In the genomic region with DNA sequence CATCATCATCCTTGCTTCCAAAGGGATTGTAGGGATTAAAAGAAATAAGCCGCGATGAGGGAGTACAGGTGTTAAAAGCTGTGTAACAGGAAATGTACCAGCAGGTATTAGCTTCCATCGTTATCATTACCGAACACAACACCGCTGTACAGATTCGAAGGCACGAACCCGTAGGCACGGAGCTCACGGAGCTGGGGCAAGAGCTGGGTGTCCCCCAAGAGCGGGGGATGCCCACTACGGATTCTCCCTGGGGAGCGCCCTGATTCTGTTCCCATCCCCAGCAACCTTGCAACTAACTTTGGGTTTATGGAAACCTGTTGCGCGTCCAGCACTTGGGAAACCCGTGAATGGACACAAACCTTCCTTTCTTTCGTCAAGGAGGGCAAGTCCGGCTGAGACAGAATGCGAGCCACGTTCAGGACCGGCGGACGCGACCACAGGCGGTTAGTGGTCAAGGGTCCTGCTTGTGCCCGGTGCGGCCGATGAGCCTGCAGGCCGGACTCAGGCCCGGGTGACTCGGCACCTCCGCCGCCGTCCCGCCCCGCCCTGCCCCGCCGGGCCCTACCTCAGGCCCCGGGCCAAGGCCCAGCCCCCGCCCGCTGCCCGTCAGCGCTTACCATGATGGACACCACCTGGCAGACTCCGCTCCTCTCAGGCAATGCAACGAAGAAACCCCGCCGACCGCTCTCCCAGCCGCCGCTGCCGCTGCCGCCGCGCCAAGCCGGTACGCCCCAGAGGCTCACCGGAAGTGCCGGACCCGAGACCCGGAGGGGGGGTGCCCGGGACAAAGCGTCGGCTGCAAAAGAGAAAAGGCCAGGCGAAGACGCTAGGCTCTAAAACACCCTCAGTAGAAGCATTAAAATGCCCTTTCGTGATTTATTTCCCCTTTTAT, we compare ENCODE assay signal across 8 cellular contexts. TPM values are rescaled to one million over a fixed set of nuclear protein-coding genes. Genes with fewer than 3 reads are reported as not detected.
DNase-seq lines count a peak whose midpoint lies in the region; ATAC-seq and TF ChIP-seq lines count a peak whose summit lies in the region.

UFD1 (minus strand) TSS at position 728 of the 892 bp plus-strand sequence; CDS start at position 620, 108 bp downstream.

- DNase-seq in GM06990 (ENCODE audit: extremely low read depth, insufficient read length) = peak; percentile 91
- peak; percentile 43 for DNase-seq in GOT3 (lab: John Stamatoyannopoulos, UW)
- DNase-seq in LoVo (ENCODE audit: low spot score) = peak; percentile 86
- peak; percentile 65 to 85 (median 75) for DNase-seq in T-helper 1 cell
- DNase-seq in adipocyte (ENCODE audit: low read depth) = peak; percentile 93
- DNase-seq in cardiac septum (ENCODE audit: low spot score) = peak; percentile 92
- DNase-seq in posterior vena cava (ENCODE audit: low spot score) = peak; percentile 94
- peak; percentile 93 for DNase-seq in upper lobe of right lung

- no peak for TF ChIP-seq CTCF in GM06990 (IDR thresholded peaks at IDR 0.05; ENCODE audit: insufficient read depth, low read length, poor library complexity, severe bottlenecking)
- TF ChIP-seq CTCF in upper lobe of right lung (IDR thresholded peaks at IDR 0.05) = no peak

- ATAC-seq in upper lobe of right lung = peak; percentile 81

- H3K36me3 ChIP-seq in GM06990 (ENCODE audit: control insufficient read depth, insufficient read depth, low read length) (peaks cover 4% of the 10 kb centered on the region; the same call in 1 of the 2 replicates), adipocyte (ENCODE audit: control insufficient read depth, insufficient read depth, low read length, severe bottlenecking) (peaks cover 15% of the 10 kb centered on the region), upper lobe of right lung (peaks cover 12% of the 10 kb centered on the region)

- intact Hi-C loops in cardiac septum (cut with DNase I) = loop anchor here (1.0 to 10.0 kb wide), 3 partner anchors 46 to 334 kb away; partner anchors contain the start of genes ESS2 and MRPL40
- intact Hi-C loops in posterior vena cava (cut with DNase I) = no loop called here
- intact Hi-C loops in upper lobe of right lung (cut with DNase I) = no loop called here

- peak within 1 kb of the TSS; percentile 89 for H3K4me3 ChIP-seq in GM06990 (replicated peaks; ENCODE audit: low read depth, low read length)
- peak within 1 kb of the TSS; percentile 99 for H3K4me3 ChIP-seq in adipocyte (ENCODE audit: low read length)
- H3K4me3 ChIP-seq in upper lobe of right lung = peak within 1 kb of the TSS; percentile 85

- H3K27ac ChIP-seq in upper lobe of right lung = peak within 1 kb of the TSS; percentile 100

- no peaks in the 10 kb centered on the region for H3K27me3 ChIP-seq in GM06990 (replicated peaks; ENCODE audit: control insufficient read depth, insufficient read depth, low read length)
- no peaks in the 10 kb centered on the region for H3K27me3 ChIP-seq in adipocyte (replicated peaks; ENCODE audit: control insufficient read depth, insufficient read depth, low read length)
- H3K27me3 ChIP-seq in upper lobe of right lung = no peaks in the 10 kb centered on the region

- peak within 1 kb of the TSS; percentile 96 for H3K9ac ChIP-seq in adipocyte (ENCODE audit: low read length)

- H3K4me1 ChIP-seq in adipocyte (ENCODE audit: control insufficient read depth, insufficient read depth, low read length) (peaks cover 35% of the 10 kb centered on the region), upper lobe of right lung (peaks cover 19% of the 10 kb centered on the region)

- H3K9me3 ChIP-seq in adipocyte (ENCODE audit: control insufficient read depth, low read length) (no peaks in the 10 kb centered on the region), upper lobe of right lung (no peaks in the 10 kb centered on the region)

RNA-seq across cellular contexts. Expression of gene UFD1, which starts in this region (rescaled TPM):
- total RNA-seq in cardiac septum (36.2 TPM), posterior vena cava (10 to 100 TPM; 43.5 to 51.1 TPM), upper lobe of right lung (43.1 TPM)

Comparison
In these comparisons a context has a peak if more than half of its experiments do, and no peak if none do; other contexts are left out.
1. Peak in every context shown above with its lines: DNase-seq, ATAC-seq, H3K4me3 ChIP-seq and H3K27ac ChIP-seq.
2. DNase-seq: peak in every context shown above with its lines; median percentile 94 in posterior vena cava; 93 in adipocyte; 93 in upper lobe of right lung; 92 in cardiac septum; 91 in GM06990; 86 in LoVo; 75 in T-helper 1 cell; 43 in GOT3.